ENCODE assay signal across 1 cellular context in the genomic region with DNA sequence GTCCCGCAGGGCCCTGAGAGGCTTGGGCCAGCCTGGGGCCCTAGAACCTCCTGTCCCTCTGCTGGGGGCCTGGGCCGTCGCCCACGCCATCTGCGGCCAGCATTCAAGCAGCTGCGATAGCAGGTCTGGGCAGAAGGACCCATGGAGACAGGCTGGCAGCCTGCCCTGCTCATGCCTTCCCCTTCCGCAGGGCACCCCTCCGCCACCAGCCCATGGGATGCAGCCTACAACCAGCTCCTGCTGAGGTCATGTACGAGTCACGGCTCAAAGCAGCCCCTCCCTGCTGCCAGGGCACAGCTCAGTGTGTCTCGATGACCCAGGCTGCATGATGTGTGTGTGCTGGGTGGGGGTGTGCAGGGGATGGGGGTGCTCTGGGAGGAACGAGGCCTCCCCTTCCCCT.
TF ChIP-seq lines count a peak whose summit lies in the region.

No MANE protein-coding gene starts in this region.

TF ChIP-seq in HepG2, 621 proteins besides CTCF, POLR2A, EP300 and RAD21:
- TF ChIP-seq MTF1 (CRISPR knock-in tag; IDR thresholded peaks at IDR 0.05) (no peak), ZNF292 (CRISPR knock-in tag; IDR thresholded peaks at IDR 0.05; ENCODE audit: borderline replicate concordance, low read depth) (0 out of 2 replicates have a peak, but pooled peaks have one; percentile 12), HNRNPLL (IDR thresholded peaks at IDR 0.05; ENCODE audit: low read depth, low read length, poor library complexity, severe bottlenecking) (peak; percentile 17)
